In genomic region chr10:79358811-79359210, GRCh38 we compare ENCODE assay signal across 16 cellular contexts. TPM values are rescaled to one million over a fixed set of nuclear protein-coding genes. Genes with fewer than 3 reads are reported as not detected.
DNase-seq lines count a peak whose midpoint lies in the region; ATAC-seq, FAIRE-seq and TF ChIP-seq lines count a peak whose summit lies in the region.
"Had no signal": no experiment of that assay in that cellular context is flagged by ENCODE, and none has a peak within 500 bp of the region (broad histone marks: within the 10 kb centered on the region; RNA-seq: fewer than 3 reads in every experiment).

No MANE protein-coding gene starts in this region.

- H3K36me3 Mint-ChIP-seq in activated CD8-positive, alpha-beta memory T cell treated with anti-CD3 and anti-CD28 coated beads, Interleukin-2, amount 10 ng/mL, durations not matched to agents 7 days and 5 days: peaks cover 36% of the 10 kb centered on the region
- peaks cover 46% of the 10 kb centered on the region for H3K36me3 Mint-ChIP-seq in stimulated activated memory B cell treated with anti-CD40 and anti-IgM and Interleukin-4, amounts not matched to agents 10 μg/mL and 1 μg/mL and 100 μg/mL, for 72 hours
- H3K36me3 Mint-ChIP-seq in MCF 10A (ENCODE audit: insufficient read depth, unreplicated experiment) (peaks cover 21% of the 10 kb centered on the region), neural progenitor cell (peaks cover 24% of the 10 kb centered on the region)

- H3K4me1 ChIP-seq in left lung: peaks cover 0 to 25% of the 10 kb centered on the region in 2 donors
- H3K4me1 ChIP-seq in neural progenitor cell: no peaks in the 10 kb centered on the region
- H3K4me1 ChIP-seq: tibial nerve had no signal

- no peak overlapping the region for H2AFZ ChIP-seq in neural progenitor cell (replicated peaks)

- H3F3A ChIP-seq in neural progenitor cell (ENCODE audit: low read depth): no peaks in the 10 kb centered on the region

- no peak overlapping the region for H3K9ac ChIP-seq in neural progenitor cell

- POLR2A ChIA-PET in MCF 10A (lab: Yijun Ruan, JAX): interaction anchor here (2.3 kb wide), 1 partner anchor 10 kb away, joined by 7 read pairs; no protein-coding TSS in a partner anchor

- H3K4me3 Mint-ChIP-seq in activated CD8-positive, alpha-beta memory T cell treated with anti-CD3 and anti-CD28 coated beads, Interleukin-2, amount 10 ng/mL, durations not matched to agents 7 days and 5 days: no peak overlapping the region
- no peak overlapping the region for H3K4me3 Mint-ChIP-seq in stimulated activated memory B cell treated with anti-CD40 and anti-IgM and Interleukin-4, amounts not matched to agents 10 μg/mL and 1 μg/mL and 100 μg/mL, for 72 hours
- H3K4me3 Mint-ChIP-seq in MCF 10A (ENCODE audit: unreplicated experiment) (no peak overlapping the region), neural progenitor cell (no peak overlapping the region)

- intact Hi-C loops in left lung (cut with DNase I) (no loop called here), MCF 10A (cut with micrococcal nuclease) (no loop called here)

- H3K27me3 ChIP-seq in left lung (no peaks in the 10 kb centered on the region), neural progenitor cell (no peaks in the 10 kb centered on the region)
- H3K27me3 ChIP-seq: heart right ventricle, tibial nerve had no signal

- TF ChIP-seq CTCF in left lung (IDR thresholded peaks at IDR 0.05): no peak
- TF ChIP-seq CTCF in MCF 10A (IDR thresholded peaks at IDR 0.05; ENCODE audit: unreplicated experiment): no peak
- TF ChIP-seq CTCF in neural progenitor cell (IDR thresholded peaks at IDR 0.05): no peak

- no peak for TF ChIP-seq POLR2A in GM12892 (IDR thresholded peaks at IDR 0.05; ENCODE audit: low read depth, low read length)

- DNase-seq in activated CD8-positive, alpha-beta memory T cell treated with anti-CD3 and anti-CD28 coated beads, Interleukin-2, amount 10 ng/mL, durations not matched to agents 7 days and 5 days: peak; percentile 31
- no peak for DNase-seq in activated CD8-positive, alpha-beta memory T cell treated with anti-CD3 and anti-CD28 coated beads, Interleukin-2, amount 50 U/mL, for 4 hours
- DNase-seq in left lung (no peak), MCF 10A (ENCODE audit: unreplicated experiment) (no peak), GM12892 (ENCODE audit: insufficient read length) (no peak), neural progenitor cell (ENCODE audit: low spot score) (no peak)
- DNase-seq: COR-L47; heart right ventricle; Kasumi-1; left cardiac atrium; NCI-H187 treated with DMSO at 0.1 percent for 48 hours; OCI-M1; stimulated activated CD4-positive, alpha-beta T cell treated with anti-CD3 and anti-CD28 coated beads, Interleukin-15, amount 100 ng/mL, for 24 hours had no signal

- FAIRE-seq in GM12892 (lab: Jason Lieb, UNC): no peak

- no peak overlapping the region for H3K4me3 ChIP-seq in left lung
- H3K4me3 ChIP-seq in neural progenitor cell: no peak overlapping the region
- H3K4me3 ChIP-seq: heart right ventricle, tibial nerve had no signal

- no peaks in the 10 kb centered on the region for H4K20me1 ChIP-seq in neural progenitor cell (ENCODE audit: low read depth)

- no peaks in the 10 kb centered on the region for H3K9me3 Mint-ChIP-seq in activated CD8-positive, alpha-beta memory T cell treated with anti-CD3 and anti-CD28 coated beads, Interleukin-2, amount 10 ng/mL, durations not matched to agents 7 days and 5 days (ENCODE audit: low read depth)
- H3K9me3 Mint-ChIP-seq in stimulated activated memory B cell treated with anti-CD40 and anti-IgM and Interleukin-4, amounts not matched to agents 10 μg/mL and 1 μg/mL and 100 μg/mL, for 72 hours: no peaks in the 10 kb centered on the region
- H3K9me3 Mint-ChIP-seq in MCF 10A (ENCODE audit: unreplicated experiment): no peaks in the 10 kb centered on the region
- peaks cover 5% of the 10 kb centered on the region for H3K9me3 Mint-ChIP-seq in neural progenitor cell

- H3K9me3 ChIP-seq in left lung (no peaks in the 10 kb centered on the region), neural progenitor cell (ENCODE audit: low read depth) (no peaks in the 10 kb centered on the region)
- H3K9me3 ChIP-seq: tibial nerve had no signal

- no peak overlapping the region for H3K27ac ChIP-seq in left lung
- no peak overlapping the region for H3K27ac ChIP-seq in neural progenitor cell
- H3K27ac ChIP-seq: heart right ventricle, tibial nerve had no signal

- no TSS peak for BruUV-seq in MCF 10A (replicated peaks; lab: Mats Ljungman, UMichigan)

- peaks cover 45% of the 10 kb centered on the region for H3K4me1 Mint-ChIP-seq in activated CD8-positive, alpha-beta memory T cell treated with anti-CD3 and anti-CD28 coated beads, Interleukin-2, amount 10 ng/mL, durations not matched to agents 7 days and 5 days
- H3K4me1 Mint-ChIP-seq in stimulated activated memory B cell treated with anti-CD40 and anti-IgM and Interleukin-4, amounts not matched to agents 10 μg/mL and 1 μg/mL and 100 μg/mL, for 72 hours: peaks cover 47% of the 10 kb centered on the region
- H3K4me1 Mint-ChIP-seq in MCF 10A (ENCODE audit: insufficient read depth, unreplicated experiment) (no peaks in the 10 kb centered on the region), neural progenitor cell (no peaks in the 10 kb centered on the region)

- H3K36me3 ChIP-seq in left lung (peaks cover 0 to 22% of the 10 kb centered on the region in 2 donors), neural progenitor cell (no peaks in the 10 kb centered on the region)

- H3K27me3 Mint-ChIP-seq in activated CD8-positive, alpha-beta memory T cell treated with anti-CD3 and anti-CD28 coated beads, Interleukin-2, amount 10 ng/mL, durations not matched to agents 7 days and 5 days: peaks cover 13% of the 10 kb centered on the region
- no peaks in the 10 kb centered on the region for H3K27me3 Mint-ChIP-seq in stimulated activated memory B cell treated with anti-CD40 and anti-IgM and Interleukin-4, amounts not matched to agents 10 μg/mL and 1 μg/mL and 100 μg/mL, for 72 hours
- H3K27me3 Mint-ChIP-seq in MCF 10A (ENCODE audit: insufficient read depth, unreplicated experiment): peaks cover 35% of the 10 kb centered on the region
- H3K27me3 Mint-ChIP-seq in neural progenitor cell (ENCODE audit: insufficient read depth, low read depth): no peaks in the 10 kb centered on the region

- CTCF ChIA-PET in activated CD8-positive, alpha-beta memory T cell treated with anti-CD3 and anti-CD28 coated beads, Interleukin-2, amount 10 ng/mL, durations not matched to agents 7 days and 5 days (lab: Charles Lee): interaction anchor here (1.1 to 3.4 kb wide), 3 partner anchors 11 to 86 kb away, joined by 3 to 15 read pairs (median 9); partner anchors contain the start of gene PPIF
- CTCF ChIA-PET in MCF 10A (lab: Yijun Ruan, JAX): interaction anchor here (1.4 kb wide), 1 partner anchor 11 kb away, joined by 5 read pairs; the partner anchor contains the start of gene PPIF

- no peak overlapping the region for H3K4me2 ChIP-seq in neural progenitor cell

- no peaks in the 10 kb centered on the region for H3K79me2 ChIP-seq in neural progenitor cell (ENCODE audit: low read depth)

- H3K27ac Mint-ChIP-seq in activated CD8-positive, alpha-beta memory T cell treated with anti-CD3 and anti-CD28 coated beads, Interleukin-2, amount 10 ng/mL, durations not matched to agents 7 days and 5 days: no peak overlapping the region
- H3K27ac Mint-ChIP-seq in stimulated activated memory B cell treated with anti-CD40 and anti-IgM and Interleukin-4, amounts not matched to agents 10 μg/mL and 1 μg/mL and 100 μg/mL, for 72 hours: no peak overlapping the region
- H3K27ac Mint-ChIP-seq in MCF 10A (ENCODE audit: low read depth, unreplicated experiment) (no peak overlapping the region), neural progenitor cell (no peak overlapping the region)

- no peak for ATAC-seq in activated CD8-positive, alpha-beta memory T cell treated with anti-CD3 and anti-CD28 coated beads, Interleukin-2, amount 10 ng/mL, durations not matched to agents 7 days and 5 days
- ATAC-seq in HG03442 (IDR thresholded peaks at IDR 0.05; ENCODE audit: unreplicated experiment): peak; percentile 57
- ATAC-seq in left lung: peak; percentile 69
- peak; percentile 62 for ATAC-seq in stimulated activated memory B cell treated with anti-CD40 and anti-IgM and Interleukin-4, amounts not matched to agents 10 μg/mL and 1 μg/mL and 100 μg/mL, for 72 hours

RNA-seq across cellular contexts. Expression of gene PPIF, which starts 11.5 kb away (rescaled TPM):
- 100 to 1,000 TPM; 119 to 144 TPM for total RNA-seq in activated CD8-positive, alpha-beta memory T cell treated with anti-CD3 and anti-CD28 coated beads, Interleukin-2, amount 10 ng/mL, durations not matched to agents 7 days and 5 days
- total RNA-seq in left lung (10 to 100 TPM; 32.9 to 75.6 TPM), MCF 10A (2022) (76.5 and 76.9 TPM in 2 replicates), neural progenitor cell (ENCODE audit: low replicate concordance) (27.1 and 27.8 TPM in 2 replicates)
- polyA plus RNA-seq in GM12892 (2012; ENCODE audit: missing spikeins): 71.2 TPM
